ENCODE assay signal across 26 cellular contexts in the genomic region with DNA sequence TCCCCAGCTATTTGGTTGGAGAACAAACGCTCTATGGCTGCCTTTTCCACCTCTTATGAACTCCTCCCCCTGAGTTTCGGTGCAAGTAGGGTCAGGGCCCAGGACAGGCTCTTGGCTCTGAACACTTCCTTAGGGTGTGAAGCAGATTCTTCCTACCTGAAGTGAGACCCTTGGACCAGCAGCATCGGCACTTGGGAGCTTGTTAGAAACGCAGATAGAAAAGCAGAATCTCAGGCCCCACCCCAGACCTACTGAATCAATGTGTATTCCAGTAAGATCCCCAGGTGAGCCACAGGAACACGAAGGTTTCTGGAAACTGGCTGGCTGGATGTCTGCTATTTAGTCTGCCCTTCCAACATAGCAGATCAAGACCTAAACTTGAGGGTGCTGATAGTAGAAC. TPM values are rescaled to one million over a fixed set of nuclear protein-coding genes. Genes with fewer than 3 reads are reported as not detected.
DNase-seq lines count a peak whose midpoint lies in the region; TF ChIP-seq lines count a peak whose summit lies in the region.
"Had no signal": no experiment of that assay in that cellular context is flagged by ENCODE, and none has a peak within 500 bp of the region (broad histone marks: within the 10 kb centered on the region; RNA-seq: fewer than 3 reads in every experiment).

No MANE protein-coding gene starts in this region.

- peaks cover 16% of the 10 kb centered on the region for H3K36me3 Mint-ChIP-seq in activated CD4-positive, alpha-beta memory T cell treated with anti-CD3 and anti-CD28 coated beads for 36 hours
- H3K36me3 Mint-ChIP-seq in activated CD4-positive, alpha-beta memory T cell treated with anti-CD3 and anti-CD28 coated beads, Interleukin-2, amount 10 ng/mL, durations not matched to agents 7 days and 5 days (ENCODE audit: low read depth) = peaks cover 15% of the 10 kb centered on the region
- H3K36me3 Mint-ChIP-seq in activated naive CD4-positive, alpha-beta T cell treated with anti-CD3 and anti-CD28 coated beads, Interleukin-2, amount 50 U/mL, for 24 hours = no peaks in the 10 kb centered on the region
- H3K36me3 Mint-ChIP-seq: CD8-positive, alpha-beta T cell had no signal

- H3K27ac Mint-ChIP-seq in activated CD4-positive, alpha-beta memory T cell treated with anti-CD3 and anti-CD28 coated beads for 36 hours = peak overlapping the region; percentile 19
- no peak overlapping the region for H3K27ac Mint-ChIP-seq in activated CD4-positive, alpha-beta memory T cell treated with anti-CD3 and anti-CD28 coated beads, Interleukin-2, amount 10 ng/mL, durations not matched to agents 7 days and 5 days
- H3K27ac Mint-ChIP-seq in activated naive CD4-positive, alpha-beta T cell treated with anti-CD3 and anti-CD28 coated beads, Interleukin-2, amount 50 U/mL, for 24 hours = peak overlapping the region; percentile 51
- H3K27ac Mint-ChIP-seq: B cell; CD4-positive, alpha-beta T cell; CD8-positive, alpha-beta T cell had no signal

- no peak for TF ChIP-seq POLR2A in esophagus muscularis mucosa (IDR thresholded peaks at IDR 0.05; ENCODE audit: low read depth)
- no peak for TF ChIP-seq POLR2A in thyroid gland (IDR thresholded peaks at IDR 0.05)

- H3K36me3 ChIP-seq in esophagus muscularis mucosa (no peaks in the 10 kb centered on the region), thyroid gland (no peaks in the 10 kb centered on the region)
- H3K36me3 ChIP-seq: BLaER1 treated with 17β-estradiol and CSF1 and Interleukin-3, amounts not matched to agents 10 nM and 100 nM had no signal

- H3K4me1 ChIP-seq in esophagus muscularis mucosa = peaks cover 0 to 24% (median 18%) of the 10 kb centered on the region in 4 donors
- peaks cover 27 to 33% of the 10 kb centered on the region in 2 donors for H3K4me1 ChIP-seq in thyroid gland
- H3K4me1 ChIP-seq: A549; BLaER1 treated with 17β-estradiol and CSF1 and Interleukin-3, amounts not matched to agents 10 nM and 100 nM; Caco-2 had no signal

- CTCF ChIA-PET in activated CD4-positive, alpha-beta memory T cell treated with anti-CD3 and anti-CD28 coated beads for 36 hours (lab: Charles Lee) = interaction anchor here (4.8 kb wide), 1 partner anchor 14 kb away, joined by 75 read pairs; no protein-coding TSS in a partner anchor
- CTCF ChIA-PET in activated CD4-positive, alpha-beta memory T cell treated with anti-CD3 and anti-CD28 coated beads, Interleukin-2, amount 10 ng/mL, durations not matched to agents 7 days and 5 days (lab: Charles Lee) = interaction anchor here (6.4 kb wide), 1 partner anchor 126 kb away, joined by 67 read pairs; no protein-coding TSS in a partner anchor

- H3K9me3 ChIP-seq in esophagus muscularis mucosa = no peaks in the 10 kb centered on the region
- no peaks in the 10 kb centered on the region for H3K9me3 ChIP-seq in thyroid gland
- H3K9me3 ChIP-seq: A549 had no signal

- H3K4me3 ChIP-seq in esophagus muscularis mucosa (no peak overlapping the region), thyroid gland (replicated peaks in 1 of 3) (no peak overlapping the region)
- H3K4me3 ChIP-seq: A549; BLaER1 treated with 17β-estradiol and CSF1 and Interleukin-3, amounts not matched to agents 10 nM and 100 nM; GM12878 had no signal

- peaks cover 31% of the 10 kb centered on the region for H3K4me1 Mint-ChIP-seq in activated CD4-positive, alpha-beta memory T cell treated with anti-CD3 and anti-CD28 coated beads for 36 hours (ENCODE audit: low read depth)
- peaks cover 33% of the 10 kb centered on the region for H3K4me1 Mint-ChIP-seq in activated CD4-positive, alpha-beta memory T cell treated with anti-CD3 and anti-CD28 coated beads, Interleukin-2, amount 10 ng/mL, durations not matched to agents 7 days and 5 days
- H3K4me1 Mint-ChIP-seq in activated naive CD4-positive, alpha-beta T cell treated with anti-CD3 and anti-CD28 coated beads, Interleukin-2, amount 50 U/mL, for 24 hours = peaks cover 10% of the 10 kb centered on the region

- DNase-seq in activated CD4-positive, alpha-beta memory T cell treated with anti-CD3 and anti-CD28 coated beads for 36 hours = no peak
- DNase-seq in activated CD4-positive, alpha-beta memory T cell treated with anti-CD3 and anti-CD28 coated beads, Interleukin-2, amount 10 ng/mL, durations not matched to agents 7 days and 5 days = no peak
- no peak for DNase-seq in activated naive CD4-positive, alpha-beta T cell (lab: John Stamatoyannopoulos, UW)
- peak; percentile 91 for DNase-seq in esophagus muscularis mucosa (ENCODE audit: extremely low spot score)
- no peak for DNase-seq in thyroid gland
- no peak for DNase-seq in posterior cingulate gyrus
- DNase-seq: AML-193; Caco-2; Calu3; CD4-positive, alpha-beta T cell; CD8-positive, alpha-beta T cell; DMS 273 treated with DMSO at 0.1 percent for 48 hours; DMS153; DMS53; DMS79; DND-41; EL; GDM1 had no signal

- WGBS in esophagus muscularis mucosa = 100% methylated on average over 3 of the region's 5 CpGs
- 77 to 100% methylated on average over 5 of the region's 5 CpGs for WGBS in thyroid gland, 2 donors

- POLR2A ChIA-PET in activated CD4-positive, alpha-beta memory T cell treated with anti-CD3 and anti-CD28 coated beads for 36 hours (lab: Charles Lee) = interaction anchor here (1.6 to 6.5 kb wide), 2 partner anchors 15 to 16 kb away, joined by 4 to 64 read pairs; no protein-coding TSS in a partner anchor
- POLR2A ChIA-PET in activated CD4-positive, alpha-beta memory T cell treated with anti-CD3 and anti-CD28 coated beads, Interleukin-2, amount 10 ng/mL, durations not matched to agents 7 days and 5 days (lab: Charles Lee) = interaction anchor here (1.6 kb wide), 1 partner anchor 15 kb away, joined by 5 read pairs; no protein-coding TSS in a partner anchor

- intact Hi-C loops in activated CD4-positive, alpha-beta memory T cell treated with anti-CD3 and anti-CD28 coated beads for 36 hours (cut with micrococcal nuclease) = no loop called here
- intact Hi-C loops in esophagus muscularis mucosa (cut with DNase I) = no loop called here
- intact Hi-C loops in thyroid gland (cut with DNase I) = no loop called here
- intact Hi-C loops in posterior cingulate gyrus (cut with DNase I) = no loop called here

- no peak overlapping the region for H3K27ac ChIP-seq in esophagus muscularis mucosa (replicated peaks in 1 of 4)
- H3K27ac ChIP-seq in thyroid gland = peak overlapping the region in 2 of 3 donors; percentile 51 to 79
- H3K27ac ChIP-seq: 22Rv1; A549; BLaER1 treated with 17β-estradiol and CSF1 and Interleukin-3, amounts not matched to agents 10 nM and 100 nM; C4-2B had no signal

- H3K9me3 Mint-ChIP-seq in activated CD4-positive, alpha-beta memory T cell treated with anti-CD3 and anti-CD28 coated beads for 36 hours = peaks cover 2% of the 10 kb centered on the region
- peaks cover 5% of the 10 kb centered on the region for H3K9me3 Mint-ChIP-seq in activated CD4-positive, alpha-beta memory T cell treated with anti-CD3 and anti-CD28 coated beads, Interleukin-2, amount 10 ng/mL, durations not matched to agents 7 days and 5 days
- H3K9me3 Mint-ChIP-seq in activated naive CD4-positive, alpha-beta T cell treated with anti-CD3 and anti-CD28 coated beads, Interleukin-2, amount 50 U/mL, for 24 hours = no peaks in the 10 kb centered on the region
- H3K9me3 Mint-ChIP-seq: CD4-positive, alpha-beta T cell had no signal

- no peak overlapping the region for H3K4me3 Mint-ChIP-seq in activated CD4-positive, alpha-beta memory T cell treated with anti-CD3 and anti-CD28 coated beads for 36 hours
- H3K4me3 Mint-ChIP-seq in activated CD4-positive, alpha-beta memory T cell treated with anti-CD3 and anti-CD28 coated beads, Interleukin-2, amount 10 ng/mL, durations not matched to agents 7 days and 5 days = no peak overlapping the region
- H3K4me3 Mint-ChIP-seq in activated naive CD4-positive, alpha-beta T cell treated with anti-CD3 and anti-CD28 coated beads, Interleukin-2, amount 50 U/mL, for 24 hours = no peak overlapping the region
- H3K4me3 Mint-ChIP-seq: B cell; CD4-positive, alpha-beta T cell; CD8-positive, alpha-beta T cell had no signal

- no peak for TF ChIP-seq CTCF in esophagus muscularis mucosa (IDR thresholded peaks at IDR 0.05)
- no peak for TF ChIP-seq CTCF in thyroid gland (IDR thresholded peaks at IDR 0.05)

- H3K27me3 ChIP-seq in esophagus muscularis mucosa (no peaks in the 10 kb centered on the region), thyroid gland (no peaks in the 10 kb centered on the region)
- H3K27me3 ChIP-seq: BLaER1 treated with 17β-estradiol and CSF1 and Interleukin-3, amounts not matched to agents 10 nM and 100 nM had no signal

- H3K27me3 Mint-ChIP-seq in activated CD4-positive, alpha-beta memory T cell treated with anti-CD3 and anti-CD28 coated beads for 36 hours = no peaks in the 10 kb centered on the region
- no peaks in the 10 kb centered on the region for H3K27me3 Mint-ChIP-seq in activated CD4-positive, alpha-beta memory T cell treated with anti-CD3 and anti-CD28 coated beads, Interleukin-2, amount 10 ng/mL, durations not matched to agents 7 days and 5 days
- H3K27me3 Mint-ChIP-seq in activated naive CD4-positive, alpha-beta T cell treated with anti-CD3 and anti-CD28 coated beads, Interleukin-2, amount 50 U/mL, for 24 hours = no peaks in the 10 kb centered on the region
- H3K27me3 Mint-ChIP-seq: B cell; CD4-positive, alpha-beta T cell had no signal

- TF ChIP-seq EP300 in esophagus muscularis mucosa (IDR thresholded peaks at IDR 0.05) = no peak

RNA-seq across cellular contexts. Expression of a gene that starts 3.2 kb away (rescaled TPM):
- 10 to 100 TPM; 16.9 to 18.8 TPM for total RNA-seq in activated CD4-positive, alpha-beta memory T cell treated with anti-CD3 and anti-CD28 coated beads for 36 hours
- total RNA-seq in activated CD4-positive, alpha-beta memory T cell treated with anti-CD3 and anti-CD28 coated beads, Interleukin-2, amount 10 ng/mL, durations not matched to agents 7 days and 5 days = 10 to 100 TPM; 14.4 to 14.7 TPM
- total RNA-seq in esophagus muscularis mucosa (10 to 100 TPM; 12.5 to 26.6 (median 17.6) TPM), thyroid gland (10 to 100 TPM; 18.4 to 40.9 (median 20.3) TPM)
- total RNA-seq: Caco-2, G401 had no signal

Comparison
In these comparisons a context has a peak if more than half of its experiments do, and no peak if none do; other contexts are left out.
1. H3K27ac ChIP-seq: peak in thyroid gland (2 of 3); none in esophagus muscularis mucosa (0 of 4).